ENCODE assay signal across 15 cellular contexts in genomic region chr1:233254039-233254362, GRCh38. TPM values are rescaled to one million over a fixed set of nuclear protein-coding genes. Genes with fewer than 3 reads are reported as not detected.
DNase-seq lines count a peak whose midpoint lies in the region; ATAC-seq, FAIRE-seq and TF ChIP-seq lines count a peak whose summit lies in the region.
"Had no signal": no experiment of that assay in that cellular context is flagged by ENCODE, and none has a peak within 500 bp of the region (broad histone marks: within the 10 kb centered on the region; RNA-seq: fewer than 3 reads in every experiment).

No MANE protein-coding gene starts in this region.

- TF ChIP-seq CTCF in D721Med (IDR thresholded peaks at IDR 0.05; ENCODE audit: insufficient read depth, missing control alignments), result no peak
- no peak for TF ChIP-seq CTCF in Loucy (conservative IDR thresholded peaks at IDR 0.05; ENCODE audit: low read length)
- TF ChIP-seq CTCF in smooth muscle cell (IDR thresholded peaks at IDR 0.05; ENCODE audit: borderline replicate concordance, insufficient read depth, poor library complexity, severe bottlenecking), result no peak
- TF ChIP-seq CTCF in foreskin keratinocyte (conservative IDR thresholded peaks at IDR 0.05), result no peak

- H4K20me1 ChIP-seq in Loucy (ENCODE audit: insufficient read depth, low read length, poor library complexity, severe bottlenecking) (no peaks in the 10 kb centered on the region), smooth muscle cell (ENCODE audit: low read depth) (peaks cover 16% of the 10 kb centered on the region)

- H3K9me3 ChIP-seq in Loucy (ENCODE audit: insufficient read depth, low read depth, low read length), result no peaks in the 10 kb centered on the region
- no peaks in the 10 kb centered on the region for H3K9me3 ChIP-seq in smooth muscle cell (replicated peaks; ENCODE audit: low read depth)
- H3K9me3 ChIP-seq: BE2C had no signal

- peak overlapping the region; percentile 66 for H3K9ac ChIP-seq in Loucy (ENCODE audit: low read depth, low read length, poor library complexity, severe bottlenecking)
- H3K9ac ChIP-seq in smooth muscle cell (ENCODE audit: low read depth), result no peak overlapping the region

- H3K4me1 ChIP-seq in Loucy (ENCODE audit: insufficient read depth, low read length, poor library complexity, severe bottlenecking) (peaks cover 53% of the 10 kb centered on the region), smooth muscle cell (ENCODE audit: low read depth) (no peaks in the 10 kb centered on the region), foreskin keratinocyte (peaks cover 7% of the 10 kb centered on the region)

- H3K36me3 ChIP-seq in Loucy (ENCODE audit: insufficient read depth, low read length), result peaks cover 33% of the 10 kb centered on the region
- peaks cover 12% of the 10 kb centered on the region for H3K36me3 ChIP-seq in smooth muscle cell (ENCODE audit: low read depth)

- no peak overlapping the region for H3K4me3 ChIP-seq in Loucy (ENCODE audit: low read length, poor library complexity, severe bottlenecking)
- H3K4me3 ChIP-seq in smooth muscle cell, result no peak overlapping the region
- H3K4me3 ChIP-seq: K562 had no signal

- no peak for ATAC-seq in foreskin keratinocyte
- ATAC-seq: K562 had no signal

- no peak overlapping the region for H3K4me2 ChIP-seq in Loucy (ENCODE audit: low read depth, low read length, poor library complexity, severe bottlenecking)
- H3K4me2 ChIP-seq in smooth muscle cell, result no peak overlapping the region

- peak; percentile 29 for FAIRE-seq in D721Med (lab: Jason Lieb, UNC)
- FAIRE-seq: K562 had no signal

- H3K79me2 ChIP-seq in Loucy (ENCODE audit: insufficient read depth, low read length), result peaks cover 18% of the 10 kb centered on the region
- no peaks in the 10 kb centered on the region for H3K79me2 ChIP-seq in smooth muscle cell (ENCODE audit: low read depth)

- no peak overlapping the region for H2AFZ ChIP-seq in Loucy (ENCODE audit: low read length)
- H2AFZ ChIP-seq in smooth muscle cell (ENCODE audit: low read depth), result no peak overlapping the region

- H3K27me3 ChIP-seq in Loucy (ENCODE audit: insufficient read depth, low read length, poor library complexity, severe bottlenecking), result no peaks in the 10 kb centered on the region
- no peaks in the 10 kb centered on the region for H3K27me3 ChIP-seq in smooth muscle cell (ENCODE audit: low read depth)
- H3K27me3 ChIP-seq in foreskin keratinocyte, result no peaks in the 10 kb centered on the region
- H3K27me3 ChIP-seq: BE2C had no signal

- H3F3A ChIP-seq in Loucy (ENCODE audit: low read depth) (peaks cover 23% of the 10 kb centered on the region; the same call in 1 of the 2 replicates), smooth muscle cell (ENCODE audit: low read depth) (peaks cover 12% of the 10 kb centered on the region)

- H3K27ac ChIP-seq in smooth muscle cell (ENCODE audit: low read depth) (peak overlapping the region; percentile 28), foreskin keratinocyte (no peak overlapping the region)

- H3K9me2 ChIP-seq in Loucy (replicated peaks; ENCODE audit: low read depth, low read length), result no peaks in the 10 kb centered on the region

- no peak for DNase-seq in D721Med (ENCODE audit: insufficient read length, low spot score)
- DNase-seq in inferior parietal cortex (ENCODE audit: extremely low spot score), result peak; percentile 41
- no peak for DNase-seq in smooth muscle cell (lab: John Stamatoyannopoulos, UW; ENCODE audit: unreplicated experiment)
- DNase-seq in NOMO-1 (lab: John Stamatoyannopoulos, UW; ENCODE audit: unreplicated experiment in 2 of 2), result no peak
- no peak for DNase-seq in foreskin keratinocyte
- no peak for DNase-seq in mucosa of gallbladder (ENCODE audit: low spot score)
- DNase-seq: BE2C, H7, NCI-H1092, NCI-H1694, NCI-H2107, NCI-H226, PC-3 had no signal

RNA-seq across cellular contexts. Expression of gene PCNX2, which starts 41.5 kb away (rescaled TPM):
- total RNA-seq in smooth muscle cell (12.5 and 18.2 TPM in 2 replicates), foreskin keratinocyte (18.2 and 23.6 TPM in 2 replicates), mucosa of gallbladder (28.4 TPM)
- polyA plus RNA-seq in smooth muscle cell (4.7 and 8.1 TPM in 2 replicates), foreskin keratinocyte (8.7 and 11.5 TPM in 2 replicates)
- polyA plus RNA-seq: K562 had no signal
